ENCODE assay signal across 9 cellular contexts in the genomic region with DNA sequence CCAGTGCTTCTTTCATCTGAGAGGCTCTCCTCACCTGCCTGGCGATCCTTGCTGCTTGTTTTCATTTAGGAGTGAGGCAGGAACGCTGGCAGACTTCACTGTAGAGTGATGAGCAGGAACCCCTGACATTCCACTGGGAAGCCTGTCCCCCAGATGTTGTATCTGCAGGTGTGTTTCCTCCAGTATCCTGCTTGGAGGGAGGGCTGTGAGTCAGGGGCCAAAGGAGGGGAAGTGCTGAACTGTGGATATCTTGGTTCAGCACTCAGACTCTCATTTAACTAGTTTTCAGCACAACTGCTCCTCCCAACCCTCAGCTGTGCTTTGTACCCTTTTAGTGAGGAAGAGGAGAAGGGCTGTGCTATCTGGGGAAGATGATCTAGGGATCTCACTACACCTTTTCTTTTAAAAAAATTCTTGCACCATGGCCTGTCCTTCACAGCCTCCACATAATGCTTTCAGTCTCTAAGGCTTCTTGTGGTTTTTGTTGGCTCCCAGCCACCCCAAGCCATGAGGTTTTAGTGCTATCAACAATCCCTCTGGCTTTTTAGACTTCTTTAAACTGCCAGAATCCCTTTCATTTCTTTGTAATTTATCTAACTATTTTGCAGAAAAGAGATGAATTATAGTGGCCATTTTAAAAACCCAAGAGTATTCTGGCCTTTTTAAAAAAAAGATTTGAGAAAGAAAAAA. TPM values are rescaled to one million over a fixed set of nuclear protein-coding genes. Genes with fewer than 3 reads are reported as not detected.
A peak's percentile ranks its signal among the peaks of the same experiment; 100 is the strongest.
DNase-seq lines count a peak whose midpoint lies in the region; ATAC-seq, FAIRE-seq and TF ChIP-seq lines count a peak whose summit lies in the region.
"Had no signal": no experiment of that assay in that cellular context is flagged by ENCODE, and none has a peak within 500 bp of the region (broad histone marks: within the 10 kb centered on the region; RNA-seq: fewer than 3 reads in every experiment).

No MANE protein-coding gene starts in this region.

- no peaks in the 10 kb centered on the region for H3K9me1 ChIP-seq in K562 (ENCODE audit: control insufficient read depth, insufficient read depth, low read length)

- H3K27me3 ChIP-seq in K562 (ENCODE audit: control insufficient read depth in 2 of 2, insufficient read depth in 2 of 2, low read length in 2 of 2) = no peaks in the 10 kb centered on the region
- H3K27me3 ChIP-seq: body of pancreas had no signal

- FAIRE-seq in K562 (lab: Jason Lieb, UNC) = peak; percentile 85

- no peaks in the 10 kb centered on the region for H3K9me3 ChIP-seq in K562 (replicated peaks; ENCODE audit: control insufficient read depth, insufficient read depth, low read depth, low read length)
- H3K9me3 ChIP-seq: body of pancreas had no signal

- H3K9ac ChIP-seq in K562 (ENCODE audit: insufficient read depth in 1 of 2, low read depth in 2 of 2, low read length in 2 of 2) = peak overlapping the region; percentile 34 to 71; a peak in 3 of 4 replicates

- CTCF ChIA-PET in K562 (lab: Yijun Ruan, JAX; ENCODE audit: low intra/inter-chr PET ratio) = no interaction called here

- peak overlapping the region; percentile 78 for H2AFZ ChIP-seq in K562 (ENCODE audit: low read depth, low read length)

- H3K4me3 ChIP-seq in K562 (no peak overlapping the region), skeletal muscle cell (ENCODE audit: low read depth, low read length) (no peak overlapping the region)
- H3K4me3 ChIP-seq: body of pancreas had no signal

- POLR2A ChIA-PET in K562 (lab: Yijun Ruan, JAX) = interaction anchor here (0.7 kb wide), 1 partner anchor 27 kb away, joined by 3 read pairs; no protein-coding TSS in a partner anchor

- no peak for TF ChIP-seq CTCF in K562 (IDR thresholded peaks at IDR 0.05 in 2 of 3, conservative IDR thresholded peaks at IDR 0.05 in 1 of 3; ENCODE audit: insufficient read depth in 2 of 3, low read depth in 1 of 3, low read length in 3 of 3)

- H3K4me2 ChIP-seq in K562 (ENCODE audit: insufficient read depth, low read length) = peak overlapping the region; percentile 13; the same call in 1 of the 2 replicates

- 16% methylated on average over 2 of the region's 2 CpGs for WGBS in K562 (ENCODE audit: insufficient coverage, low coverage, missing lambda C conversion rate)

- DNase-seq in HT-29 (ENCODE audit: low spot score) (peak; percentile 20), K562 (ENCODE audit: extremely low read depth in 1 of 4, low spot score in 3 of 4) (peak in 2 of 4 experiments; percentile 23 to 55), skeletal muscle cell (ENCODE audit: low read depth) (peak; percentile 32), T-helper 9 cell (no peak)
- DNase-seq: SIG-M5 had no signal

- no peak for TF ChIP-seq RAD21 in K562 (CRISPR knock-in tag; conservative IDR thresholded peaks at IDR 0.05 in 1 of 2, IDR thresholded peaks at IDR 0.05 in 1 of 2)

- H3K27ac ChIP-seq in K562 (ENCODE audit: extremely low read depth, low read depth, low read length) = peak overlapping the region; percentile 58; the same call in 2 of the 3 replicates
- H3K27ac ChIP-seq: body of pancreas had no signal

- intact Hi-C loops in K562 (cut with micrococcal nuclease) = no loop called here

- no peaks in the 10 kb centered on the region for H3K36me3 ChIP-seq in K562 (ENCODE audit: control insufficient read depth, insufficient read depth, low read length)

- no peaks in the 10 kb centered on the region for H4K20me1 ChIP-seq in K562 (replicated peaks; ENCODE audit: control insufficient read depth, insufficient read depth, low read length)

- in situ Hi-C loops in K562 (cut with MboI) = no loop called here

- peaks cover 4 to 9% of the 10 kb centered on the region in 2 experiments; a peak in 4 of 5 replicates for H3K4me1 ChIP-seq in K562 (replicated peaks in 1 of 2; ENCODE audit: control insufficient read depth in 2 of 2, insufficient read depth in 2 of 2, low read length in 2 of 2)
- H3K4me1 ChIP-seq: body of pancreas had no signal

- ATAC-seq in GM21447 (IDR thresholded peaks at IDR 0.05; ENCODE audit: unreplicated experiment) = peak; percentile 75
- ATAC-seq in K562 = peak; percentile 83
- ATAC-seq in HG02970 (IDR thresholded peaks at IDR 0.05; ENCODE audit: low FRiP score, unreplicated experiment) = no peak
- no peak for ATAC-seq in GM19455 (IDR thresholded peaks at IDR 0.05; ENCODE audit: unreplicated experiment)
- ATAC-seq: body of pancreas had no signal

- TF ChIP-seq EP300 in K562 (IDR thresholded peaks at IDR 0.05; ENCODE audit: low read length) = no peak

- TF ChIP-seq POLR2A in K562 (conservative IDR thresholded peaks at IDR 0.05) = no peak

- no TSS peak for BruUV-seq in K562 (replicated peaks; lab: Mats Ljungman, UMichigan)

- H3K79me2 ChIP-seq in K562 (ENCODE audit: control insufficient read depth, insufficient read depth, low read length) = no peaks in the 10 kb centered on the region

TF ChIP-seq in K562, 482 proteins besides CTCF, POLR2A, EP300 and RAD21 (continues in another document):
- TF ChIP-seq NONO (IDR thresholded peaks at IDR 0.05; ENCODE audit: low read depth in 2 of 2, low read length in 1 of 2) (no peak), NELFE (IDR thresholded peaks at IDR 0.05; ENCODE audit: insufficient read depth, insufficient read length) (no peak), POLR2AphosphoS2 (IDR thresholded peaks at IDR 0.05; ENCODE audit: low read length) (no peak), XRCC3 (IDR thresholded peaks at IDR 0.05) (no peak), KLF13 (tag; IDR thresholded peaks at IDR 0.05; ENCODE audit: borderline replicate concordance, low read depth) (no peak), CHD4 (IDR thresholded peaks at IDR 0.05; ENCODE audit: insufficient read depth, insufficient replicate concordance, low read depth, low read length, poor library complexity, severe bottlenecking) (no peak), CHD2 (IDR thresholded peaks at IDR 0.05; ENCODE audit: low read depth, low read length) (no peak), SIX5 (IDR thresholded peaks at IDR 0.05; ENCODE audit: borderline replicate concordance in 1 of 2, insufficient read depth in 1 of 2, low read depth in 1 of 2, low read length in 2 of 2) (no peak), POLR2B (IDR thresholded peaks at IDR 0.05; ENCODE audit: low read depth, partially characterized antibody) (no peak), ZNF311 (CRISPR knock-in tag; IDR thresholded peaks at IDR 0.05) (no peak), SMARCE1 (IDR thresholded peaks at IDR 0.05) (0 out of 2 replicates have a peak, but pooled peaks have one; percentile 17)
- TF ChIP-seq, protein P1, sequence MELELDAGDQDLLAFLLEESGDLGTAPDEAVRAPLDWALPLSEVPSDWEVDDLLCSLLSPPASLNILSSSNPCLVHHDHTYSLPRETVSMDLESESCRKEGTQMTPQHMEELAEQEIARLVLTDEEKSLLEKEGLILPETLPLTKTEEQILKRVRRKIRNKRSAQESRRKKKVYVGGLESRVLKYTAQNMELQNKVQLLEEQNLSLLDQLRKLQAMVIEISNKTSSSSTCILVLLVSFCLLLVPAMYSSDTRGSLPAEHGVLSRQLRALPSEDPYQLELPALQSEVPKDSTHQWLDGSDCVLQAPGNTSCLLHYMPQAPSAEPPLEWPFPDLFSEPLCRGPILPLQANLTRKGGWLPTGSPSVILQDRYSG (tag; conservative IDR thresholded peaks at IDR 0.05; ENCODE audit: low read depth) = no peak

RNA-seq across cellular contexts. Expression of gene ANKAR, which starts 11.2 kb away (rescaled TPM):
- 0.94 and 2.7 TPM in 2 replicates for total RNA-seq in HT-29 (2014; rRNA removed; shearing (Covaris generic))
- total RNA-seq in K562 (2011; cell fraction: chromatin; rRNA removed; ENCODE audit: low replicate concordance) = 1.1 and 1.5 TPM in 2 replicates
- total RNA-seq in K562 (2011; cell fraction: nucleolus; rRNA removed) = 0.33 and 0.39 TPM in 2 replicates
- 1.2 and 1.8 TPM in 2 replicates for total RNA-seq in K562 (2011; cell fraction: nucleoplasm; rRNA removed)
- total RNA-seq in K562 (2014; rRNA removed) = 0.14 and 0.29 TPM in 2 replicates
- 0.44 and 0.73 TPM in 2 replicates for total RNA-seq in K562 (2014; rRNA removed; fragmentation: Illumina TruSeq; extraction: Trizol)
- total RNA-seq in K562 (2015; rRNA removed; fragmentation: Illumina TruSeq; extraction: Trizol) = 0.51 and 0.68 TPM in 2 replicates
- 0.49 and 0.74 TPM in 2 replicates for total RNA-seq in K562 (2021)
- polyA plus RNA-seq in K562 (2011; rRNA removed) = 0.47 and 0.52 TPM in 2 replicates
- 0.06 and 0.07 TPM in 2 replicates for polyA plus RNA-seq in K562 (2011; cell fraction: cytosol; rRNA removed)
- 0.41 and 0.59 TPM in 2 replicates for polyA plus RNA-seq in K562 (2011; cell fraction: nucleus; rRNA removed)
- 0.22 and 0.58 TPM in 2 replicates for polyA plus RNA-seq in K562 (2012)
- 0.21 and 0.60 TPM in 2 replicates for polyA plus RNA-seq in K562 (2014; fragmentation: Illumina TruSeq; extraction: Trizol)
- under 1 TPM; 0.27 to 0.39 TPM for polyA plus RNA-seq in K562 (2014; fragmentation: Nextera tagmentation; extraction: Ambion mirVana)
- polyA plus RNA-seq in K562 (2014; rRNA removed) = 0.04 and 0.23 TPM in 2 replicates
- 1.2 and 1.6 TPM in 2 replicates for polyA minus RNA-seq in K562 (2011; rRNA and poly(A)+ RNA removed)
- 0.57 TPM in 1 of 2 replicates, not detected in the other for polyA minus RNA-seq in K562 (2011; cell fraction: cytosol; rRNA and poly(A)+ RNA removed)
- 0.54 and 1.6 TPM in 2 replicates for polyA minus RNA-seq in K562 (2011; cell fraction: nucleus; rRNA and poly(A)+ RNA removed)

RNA-seq across cellular contexts. Expression of gene ASNSD1, which starts 24.4 kb away (rescaled TPM):
- 20.0 and 20.9 TPM in 2 replicates for total RNA-seq in HT-29 (2014; rRNA removed; shearing (Covaris generic))
- total RNA-seq in K562 (2011; cell fraction: chromatin; rRNA removed; ENCODE audit: low replicate concordance) = 9.2 and 28.4 TPM in 2 replicates
- total RNA-seq in K562 (2011; cell fraction: nucleolus; rRNA removed) = 6.0 and 7.0 TPM in 2 replicates
- total RNA-seq in K562 (2011; cell fraction: nucleoplasm; rRNA removed) = 10.2 and 10.3 TPM in 2 replicates
- total RNA-seq in K562 (2014; rRNA removed) (25.1 and 26.9 TPM in 2 replicates), K562 (2014; rRNA removed; fragmentation: Illumina TruSeq; extraction: Trizol) (41.2 and 47.2 TPM in 2 replicates), K562 (2015; rRNA removed; fragmentation: Illumina TruSeq; extraction: Trizol) (40.1 and 40.5 TPM in 2 replicates), K562 (2021) (23.9 and 27.0 TPM in 2 replicates)
- polyA plus RNA-seq in K562 (2011; rRNA removed) (19.1 and 31.7 TPM in 2 replicates), K562 (2014; fragmentation: Illumina TruSeq; extraction: Trizol) (33.6 and 46.5 TPM in 2 replicates), K562 (2014; fragmentation: Nextera tagmentation; extraction: Ambion mirVana) (10 to 100 TPM; 38.3 to 56.4 TPM), K562 (2014; rRNA removed) (28.4 and 30.3 TPM in 2 replicates)
- 3.4 and 9.2 TPM in 2 replicates for polyA plus RNA-seq in K562 (2011; cell fraction: cytosol; rRNA removed)
- 5.1 and 7.2 TPM in 2 replicates for polyA plus RNA-seq in K562 (2011; cell fraction: nucleus; rRNA removed)
- 17.7 and 21.5 TPM in 2 replicates for polyA plus RNA-seq in K562 (2012)
- 40.6 and 40.8 TPM in 2 replicates for polyA minus RNA-seq in K562 (2011; rRNA and poly(A)+ RNA removed)
- polyA minus RNA-seq in K562 (2011; cell fraction: cytosol; rRNA and poly(A)+ RNA removed) = 32.7 and 48.7 TPM in 2 replicates
- 7.0 and 13.2 TPM in 2 replicates for polyA minus RNA-seq in K562 (2011; cell fraction: nucleus; rRNA and poly(A)+ RNA removed)

Comparison
In these comparisons a context has a peak if more than half of its experiments do, and no peak if none do; other contexts are left out.
1. ATAC-seq: peak in GM21447 (single experiment) and K562 (single experiment); none in HG02970 (single experiment) and GM19455 (single experiment).